12 cellular contexts compared by ENCODE assay signal in the genomic region with DNA sequence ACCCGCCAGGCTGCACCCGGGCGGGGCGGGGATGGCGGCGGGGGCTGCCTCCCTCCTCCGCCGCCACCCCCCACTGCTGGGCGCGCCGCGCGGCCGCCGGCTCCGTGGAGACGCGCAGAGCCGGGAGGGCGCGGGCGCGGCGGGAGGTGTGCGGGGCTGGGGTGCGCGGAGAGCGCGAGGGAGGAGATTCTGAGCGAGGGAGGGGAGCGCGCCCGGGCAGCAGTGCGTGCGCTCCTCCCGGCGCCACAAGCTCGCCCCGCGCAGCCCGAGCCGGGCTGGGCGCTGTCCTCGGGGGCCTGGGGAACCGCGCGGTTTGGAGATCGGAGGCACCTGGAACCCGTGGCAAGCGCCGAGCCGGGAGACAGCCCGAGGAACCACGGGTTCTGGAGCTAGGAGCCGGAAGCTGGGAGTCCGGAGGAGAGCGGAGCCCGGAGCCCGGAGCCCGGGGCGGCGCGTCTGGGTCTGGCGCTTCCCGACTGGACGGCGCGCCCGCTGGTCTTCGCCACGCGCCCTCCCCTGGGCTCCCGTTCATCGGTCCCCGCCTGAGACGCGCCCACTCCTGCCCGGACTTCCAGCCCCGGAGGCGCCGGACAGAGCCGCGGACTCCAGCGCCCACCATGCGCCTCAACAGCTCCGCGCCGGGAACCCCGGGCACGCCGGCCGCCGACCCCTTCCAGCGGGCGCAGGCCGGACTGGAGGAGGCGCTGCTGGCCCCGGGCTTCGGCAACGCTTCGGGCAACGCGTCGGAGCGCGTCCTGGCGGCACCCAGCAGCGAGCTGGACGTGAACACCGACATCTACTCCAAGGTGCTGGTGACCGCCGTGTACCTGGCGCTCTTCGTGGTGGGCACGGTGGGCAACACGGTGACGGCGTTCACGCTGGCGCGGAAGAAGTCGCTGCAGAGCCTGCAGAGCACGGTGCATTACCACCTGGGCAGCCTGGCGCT. TPM values are rescaled to one million over a fixed set of nuclear protein-coding genes. Genes with fewer than 3 reads are reported as not detected.
A peak's percentile ranks its signal among the peaks of the same experiment; 100 is the strongest.
DNase-seq lines count a peak whose midpoint lies in the region; ATAC-seq, FAIRE-seq and TF ChIP-seq lines count a peak whose summit lies in the region.
"Had no signal": no experiment of that assay in that cellular context is flagged by ENCODE, and none has a peak within 500 bp of the region (broad histone marks: within the 10 kb centered on the region; RNA-seq: fewer than 3 reads in every experiment).

A gene (plus strand): TSS at position 246 of the 946 bp plus-strand sequence. CDS start 372 bp downstream, at position 618.

- CTCF ChIA-PET in Caco-2 (lab: Charles Lee) = interaction anchor here (0.6 to 2.3 kb wide), 3 partner anchors 11 to 209 kb away, joined by 3 to 9 read pairs (median 5); no protein-coding TSS in a partner anchor

- TF ChIP-seq CTCF in D721Med (IDR thresholded peaks at IDR 0.05; ENCODE audit: insufficient read depth, missing control alignments) = no peak
- TF ChIP-seq CTCF in colonic mucosa (IDR thresholded peaks at IDR 0.05) = no peak
- no peak for TF ChIP-seq CTCF in Caco-2 (IDR thresholded peaks at IDR 0.05; ENCODE audit: insufficient read depth in 1 of 2, low read depth in 1 of 2, low read length in 1 of 2, severe bottlenecking in 1 of 2, unreplicated experiment in 1 of 2)

- no peak for FAIRE-seq in D721Med (lab: Jason Lieb, UNC)
- FAIRE-seq: frontal cortex had no signal

- peaks cover 19% of the 10 kb centered on the region for H3K27me3 ChIP-seq in MG63
- peaks cover 33% of the 10 kb centered on the region for H3K27me3 ChIP-seq in colonic mucosa
- peaks cover 8 to 31% of the 10 kb centered on the region in 2 donors for H3K27me3 ChIP-seq in muscle layer of colon (ENCODE audit: control insufficient read depth in 1 of 2, insufficient read depth in 2 of 2, low read length in 2 of 2)
- no peaks in the 10 kb centered on the region for H3K27me3 ChIP-seq in aorta (ENCODE audit: control insufficient read depth in 1 of 2, insufficient read depth in 2 of 2, low read length in 1 of 2)
- peaks cover 4% of the 10 kb centered on the region for H3K27me3 ChIP-seq in Caco-2 (replicated peaks; ENCODE audit: control insufficient read depth, insufficient read depth, low read length)

- WGBS in aorta, 2 donors = 8 to 14% methylated on average over 59 to 124 of the region's 124 CpGs

- ATAC-seq in aorta (ENCODE audit: low FRiP score) = no peak
- no peak for ATAC-seq in HG03378 (IDR thresholded peaks at IDR 0.05; ENCODE audit: unreplicated experiment)

- H3K4me1 Mint-ChIP-seq in Caco-2 (ENCODE audit: low read depth, unreplicated experiment) = no peaks in the 10 kb centered on the region

- POLR2A ChIA-PET in Caco-2 (lab: Charles Lee) = no interaction called here

- no peaks in the 10 kb centered on the region for H3K9me3 Mint-ChIP-seq in Caco-2 (ENCODE audit: unreplicated experiment)

- H3K27me3 Mint-ChIP-seq in Caco-2 (ENCODE audit: insufficient read depth, unreplicated experiment) = peaks cover 36% of the 10 kb centered on the region

- H3K4me1 ChIP-seq in colonic mucosa (no peaks in the 10 kb centered on the region), muscle layer of colon (ENCODE audit: insufficient read depth, low read length) (peaks cover 52% of the 10 kb centered on the region), aorta (ENCODE audit: control insufficient read depth in 1 of 2, insufficient read depth in 2 of 2, low read length in 2 of 2) (no peaks in the 10 kb centered on the region), Caco-2 (0 out of 2 replicates have a peak, but pooled peaks cover 7% of the 10 kb centered on the region)

- no peaks in the 10 kb centered on the region for H3K36me3 ChIP-seq in MG63
- no peaks in the 10 kb centered on the region for H3K36me3 ChIP-seq in colonic mucosa
- no peaks in the 10 kb centered on the region for H3K36me3 ChIP-seq in muscle layer of colon (ENCODE audit: insufficient read depth, low read length)
- no peaks in the 10 kb centered on the region for H3K36me3 ChIP-seq in aorta (ENCODE audit: control insufficient read depth in 1 of 2, insufficient read depth in 2 of 2, low read length in 1 of 2)
- no peaks in the 10 kb centered on the region for H3K36me3 ChIP-seq in Caco-2 (ENCODE audit: control insufficient read depth, insufficient read depth, low read length)
- H3K36me3 ChIP-seq: neutrophil had no signal

- no peaks in the 10 kb centered on the region for H3K36me3 Mint-ChIP-seq in Caco-2 (ENCODE audit: insufficient read depth, unreplicated experiment)

- H3K9ac ChIP-seq in colonic mucosa (ENCODE audit: low read depth in 2 of 2, low read length in 2 of 2) (no peak within 1 kb of the TSS), muscle layer of colon (ENCODE audit: low read length) (no peak within 1 kb of the TSS)

- H3K27ac Mint-ChIP-seq in Caco-2 (ENCODE audit: unreplicated experiment) = no peak within 1 kb of the TSS

- H3K9me3 ChIP-seq in MG63 (no peaks in the 10 kb centered on the region), colonic mucosa (no peaks in the 10 kb centered on the region), muscle layer of colon (ENCODE audit: low read length) (no peaks in the 10 kb centered on the region), aorta (ENCODE audit: control insufficient read depth, low read length) (no peaks in the 10 kb centered on the region), Caco-2 (no peaks in the 10 kb centered on the region)
- H3K9me3 ChIP-seq: neutrophil had no signal

- no peak within 1 kb of the TSS for H3K27ac ChIP-seq in colonic mucosa
- H3K27ac ChIP-seq in muscle layer of colon (ENCODE audit: low read depth, low read length) = peak within 1 kb of the TSS; percentile 89
- no peak within 1 kb of the TSS for H3K27ac ChIP-seq in aorta (ENCODE audit: low read depth in 1 of 2, low read length in 2 of 2)
- H3K27ac ChIP-seq: neutrophil had no signal

- H3K4me3 ChIP-seq in MG63 (peak within 1 kb of the TSS; percentile 39), colonic mucosa (peak within 1 kb of the TSS; percentile 5), muscle layer of colon (ENCODE audit: low read depth in 1 of 2, low read length in 2 of 2) (peak within 1 kb of the TSS; percentile 40 to 78), aorta (ENCODE audit: low read length in 2 of 2) (no peak within 1 kb of the TSS), Caco-2 (ENCODE audit: low read depth, low read length) (no peak within 1 kb of the TSS)

- intact Hi-C loops in colonic mucosa (cut with DNase I) = no loop called here
- intact Hi-C loops in aorta (cut with DNase I) = no loop called here
- intact Hi-C loops in Caco-2 (cut with micrococcal nuclease; ENCODE audit: unreplicated experiment) = no loop called here

- no TSS peak for BruUV-seq in Caco-2 (replicated peaks; lab: Mats Ljungman, UMichigan)

- DNase-seq in D721Med (ENCODE audit: insufficient read length, low spot score) (peak; percentile 61), MG63 (peak; percentile 43), colonic mucosa (no peak), aorta (no peak), Caco-2 (no peak)
- DNase-seq in activated effector memory CD4-positive, alpha-beta T cell treated with Interleukin-2 at 50 U/mL for 16 hours = no peak
- DNase-seq: amygdala, NCI-H226 had no signal

- no peak within 1 kb of the TSS for H3K4me3 Mint-ChIP-seq in Caco-2 (ENCODE audit: unreplicated experiment)

RNA-seq across cellular contexts. Expression of the gene that starts here (rescaled TPM):
- 0.40 TPM in 1 of 2 replicates, not detected in the other for total RNA-seq in MG63 (2014; rRNA removed; shearing (Covaris generic); ENCODE audit: low replicate concordance)
- total RNA-seq in colonic mucosa (1 to 10 TPM in 1 of 2 donors, under 1 TPM in 1; 0.05 to 2.9 TPM), aorta (not detected), Caco-2 (2022) (0.14 and 0.16 TPM in 2 replicates)
- polyA plus RNA-seq in aorta = not detected

Comparison
In these comparisons a context has a peak if more than half of its experiments do, and no peak if none do; other contexts are left out.
1. Peak in DNase-seq and H3K4me3 ChIP-seq in MG63; RNA of the gene not detected or under 1 TPM.
2. H3K4me3 ChIP-seq: peak in colonic mucosa (single experiment) and muscle layer of colon (2 of 2); none in aorta (0 of 2) and Caco-2 (single experiment).